In genomic region chr2:62344472-62344871, GRCh38 we compare ENCODE assay signal across 12 cellular contexts.
DNase-seq lines count a peak whose midpoint lies in the region; ATAC-seq and TF ChIP-seq lines count a peak whose summit lies in the region.
"Had no signal": no experiment of that assay in that cellular context is flagged by ENCODE, and none has a peak within 500 bp of the region (broad histone marks: within the 10 kb centered on the region; RNA-seq: fewer than 3 reads in every experiment).

No MANE protein-coding gene starts in this region.

- intact Hi-C loops in activated B cell treated with CpG ODN at 0.5 μM for 24 hours (cut with micrococcal nuclease) = loop anchor here (1.0 to 5.0 kb wide), 7 partner anchors 37 to 427 kb away; partner anchors contain the start of gene EHBP1

- no peak overlapping the region for H3K4me3 ChIP-seq in Karpas-422 (ENCODE audit: low read length)
- H3K4me3 ChIP-seq: vagina had no signal

- H3K9ac ChIP-seq in Karpas-422 (ENCODE audit: low read length) = no peak overlapping the region

- H3K4me1 Mint-ChIP-seq in activated B cell treated with CpG ODN at 0.5 μM for 24 hours = peaks cover 18% of the 10 kb centered on the region

- TF ChIP-seq CTCF in activated B cell treated with CpG ODN at 0.5 μM for 24 hours (IDR thresholded peaks at IDR 0.05) = no peak

- H3K9me2 ChIP-seq in Karpas-422 (replicated peaks; ENCODE audit: insufficient read depth, low read length) = no peaks in the 10 kb centered on the region

- POLR2A ChIA-PET in activated B cell treated with CpG ODN at 0.5 μM for 24 hours (lab: Charles Lee) = interaction anchor here (0.7 to 1.0 kb wide), 2 partner anchors 26 to 181 kb away, joined by 3 read pairs; no protein-coding TSS in a partner anchor

- peak overlapping the region; percentile 69 for H3K27ac Mint-ChIP-seq in activated B cell treated with CpG ODN at 0.5 μM for 24 hours
- H3K27ac Mint-ChIP-seq: dendritic cell treated with granulocyte-macrophage colony-stimulating factor and Interleukin-4, amounts not matched to agents 40 ng/mL and 50 ng/mL, for 4 days had no signal

- H3K4me1 ChIP-seq in Karpas-422 (ENCODE audit: low read length) = no peaks in the 10 kb centered on the region
- H3K4me1 ChIP-seq: vagina had no signal

- no peaks in the 10 kb centered on the region for H3K36me3 ChIP-seq in Karpas-422 (ENCODE audit: insufficient read depth, low read length)
- H3K36me3 ChIP-seq: vagina had no signal

- no peaks in the 10 kb centered on the region for H3K27me3 Mint-ChIP-seq in activated B cell treated with CpG ODN at 0.5 μM for 24 hours
- H3K27me3 Mint-ChIP-seq: dendritic cell treated with granulocyte-macrophage colony-stimulating factor and Interleukin-4, amounts not matched to agents 40 ng/mL and 50 ng/mL, for 4 days had no signal

- H3K9me3 Mint-ChIP-seq in activated B cell treated with CpG ODN at 0.5 μM for 24 hours = no peaks in the 10 kb centered on the region
- H3K9me3 Mint-ChIP-seq: dendritic cell treated with granulocyte-macrophage colony-stimulating factor and Interleukin-4, amounts not matched to agents 40 ng/mL and 50 ng/mL, for 4 days had no signal

- CTCF ChIA-PET in activated B cell treated with CpG ODN at 0.5 μM for 24 hours (lab: Charles Lee) = no interaction called here

- no peak overlapping the region for H2AFZ ChIP-seq in Karpas-422 (ENCODE audit: low read length)

- no peak overlapping the region for H3K4me2 ChIP-seq in Karpas-422 (ENCODE audit: low read depth, low read length, poor library complexity, severe bottlenecking)

- no peaks in the 10 kb centered on the region for H3K79me2 ChIP-seq in Karpas-422 (ENCODE audit: low read length)

- H3K27me3 ChIP-seq in Karpas-422 (ENCODE audit: low read length) = no peaks in the 10 kb centered on the region
- H3K27me3 ChIP-seq: vagina had no signal

- DNase-seq in COLO668 (lab: John Stamatoyannopoulos, UW; ENCODE audit: unreplicated experiment) (peak; percentile 57), activated B cell treated with CpG ODN at 0.5 μM for 24 hours (no peak), Kasumi-1 (lab: John Stamatoyannopoulos, UW) (no peak), NCI-H2171 (lab: John Stamatoyannopoulos, UW) (no peak), Karpas-422 (no peak)
- DNase-seq in stimulated activated CD8-positive, alpha-beta memory T cell treated with anti-CD3 and anti-CD28 coated beads, Interleukin-4, amount 100 ng/mL, for 48 hours = no peak
- DNase-seq: DND-41 had no signal

- H3K36me3 Mint-ChIP-seq in activated B cell treated with CpG ODN at 0.5 μM for 24 hours (ENCODE audit: low read depth) = no peaks in the 10 kb centered on the region

- no peaks in the 10 kb centered on the region for H4K20me1 ChIP-seq in Karpas-422 (ENCODE audit: insufficient read depth, low read depth, low read length)

- peak; percentile 69 for ATAC-seq in GM19023 (IDR thresholded peaks at IDR 0.05; ENCODE audit: unreplicated experiment)
- ATAC-seq in HG03064 (IDR thresholded peaks at IDR 0.05; ENCODE audit: low read depth, unreplicated experiment) = peak; percentile 39
- peak; percentile 96 for ATAC-seq in activated B cell treated with CpG ODN at 0.5 μM for 24 hours (ENCODE audit: low read depth)

- no peak overlapping the region for H3K27ac ChIP-seq in Karpas-422 (ENCODE audit: low read length)
- H3K27ac ChIP-seq: HL-60, vagina had no signal

- H3K9me3 ChIP-seq in Karpas-422 (ENCODE audit: low read length) = no peaks in the 10 kb centered on the region
- H3K9me3 ChIP-seq: vagina had no signal

- no peak overlapping the region for H3K4me3 Mint-ChIP-seq in activated B cell treated with CpG ODN at 0.5 μM for 24 hours
- H3K4me3 Mint-ChIP-seq: dendritic cell treated with granulocyte-macrophage colony-stimulating factor and Interleukin-4, amounts not matched to agents 40 ng/mL and 50 ng/mL, for 4 days had no signal

Comparison
In these comparisons a context has a peak if more than half of its experiments do, and no peak if none do; other contexts are left out.
1. ATAC-seq: peak in every context shown above with its lines; median percentile 96 in activated B cell treated with CpG ODN at 0.5 μM for 24 hours; 69 in GM19023; 39 in HG03064.